Comparison of ENCODE assay signal across 35 cellular contexts in the genomic region with DNA sequence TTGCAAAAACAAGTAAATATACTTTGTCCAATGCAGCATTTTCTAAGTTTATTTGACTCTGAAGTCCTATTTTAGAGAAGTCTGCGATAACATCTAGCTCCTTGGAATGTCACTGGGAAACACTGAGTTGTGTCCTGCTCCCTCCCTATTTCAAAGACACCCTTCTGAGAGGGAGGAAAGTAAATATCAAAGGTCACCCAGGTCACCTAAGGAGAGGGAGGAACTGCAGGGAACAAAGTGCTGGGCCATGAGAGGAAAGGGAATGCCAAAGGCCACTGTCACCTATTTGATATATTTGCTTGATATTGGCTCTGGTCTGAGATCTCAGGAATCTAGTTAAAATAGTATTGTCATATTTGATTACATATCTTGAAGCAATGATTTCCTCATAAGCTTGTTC.
"Had no signal": no experiment of that assay in that cellular context is flagged by ENCODE, and none has a peak within 500 bp of the region (broad histone marks: within the 10 kb centered on the region; RNA-seq: fewer than 3 reads in every experiment).

No MANE protein-coding gene starts in this region.

- H3K27me3 ChIP-seq: ascending aorta, dorsolateral prefrontal cortex, gastroesophageal sphincter, pancreas, sigmoid colon, vagina had no signal

- H3K27ac Mint-ChIP-seq: activated CD4-positive, alpha-beta memory T cell treated with anti-CD3 and anti-CD28 coated beads, Interleukin-2, amount 10 ng/mL, durations not matched to agents 7 days and 5 days; activated CD4-positive, alpha-beta T cell treated with anti-CD3 and anti-CD28 coated beads, Interleukin-2, amount 10 ng/mL, durations not matched to agents 7 days and 5 days; activated naive CD4-positive, alpha-beta T cell treated with anti-CD3 and anti-CD28 coated beads, Interleukin-2, amount 10 ng/mL, durations not matched to agents 7 days and 5 days; activated naive CD8-positive, alpha-beta T cell treated with anti-CD3 and anti-CD28 coated beads, Interleukin-2, amount 10 ng/mL, durations not matched to agents 7 days and 5 days; activated T-cell treated with anti-CD3 and anti-CD28 coated beads, Interleukin-2, amount 50 U/mL, for 24 hours; effector memory CD8-positive, alpha-beta T cell; nephron; stimulated activated memory B cell treated with anti-CD40 and anti-IgM and Interleukin-4, amounts not matched to agents 10 μg/mL and 1 μg/mL and 100 μg/mL, for 72 hours; stimulated activated naive CD8-positive, alpha-beta T cell treated with anti-CD3 and anti-CD28 coated beads, Interleukin-15, amount 100 ng/mL, for 72 hours; T-helper 2 cell treated with Interferon-gamma antibody and Interleukin-4, amounts not matched to agents 5 μg/mL and 100 μg/mL, for 36 hours; type B pancreatic cell had no signal

- H3K4me2 ChIP-seq: smooth muscle cell had no signal

- H3K9me3 Mint-ChIP-seq: activated CD4-positive, alpha-beta memory T cell treated with anti-CD3 and anti-CD28 coated beads, Interleukin-2, amount 10 ng/mL, durations not matched to agents 7 days and 5 days; activated CD4-positive, alpha-beta T cell treated with anti-CD3 and anti-CD28 coated beads, Interleukin-2, amount 10 ng/mL, durations not matched to agents 7 days and 5 days; activated naive CD4-positive, alpha-beta T cell treated with anti-CD3 and anti-CD28 coated beads, Interleukin-2, amount 10 ng/mL, durations not matched to agents 7 days and 5 days; activated T-cell treated with anti-CD3 and anti-CD28 coated beads, Interleukin-2, amount 50 U/mL, for 24 hours; nephron; T-helper 2 cell treated with Interferon-gamma antibody and Interleukin-4, amounts not matched to agents 5 μg/mL and 100 μg/mL, for 36 hours; type B pancreatic cell had no signal

- DNase-seq: activated CD4-positive, alpha-beta memory T cell treated with anti-CD3 and anti-CD28 coated beads, Interleukin-2, amount 10 ng/mL, durations not matched to agents 7 days and 5 days; activated CD4-positive, alpha-beta T cell treated with anti-CD3 and anti-CD28 coated beads for 1 hour; activated CD4-positive, alpha-beta T cell treated with anti-CD3 and anti-CD28 coated beads, Interleukin-2, amount 10 ng/mL, durations not matched to agents 7 days and 5 days; activated CD8-positive, alpha-beta memory T cell treated with anti-CD3 and anti-CD28 coated beads, Interleukin-2, amount 50 U/mL, for 48 hours; activated gamma-delta T cell; activated naive CD4-positive, alpha-beta T cell treated with anti-CD3 and anti-CD28 coated beads, Interleukin-2, amount 10 ng/mL, durations not matched to agents 7 days and 5 days; activated naive CD8-positive, alpha-beta T cell treated with anti-CD3 and anti-CD28 coated beads, Interleukin-2, amount 10 ng/mL, durations not matched to agents 7 days and 5 days; activated T-cell treated with anti-CD3 and anti-CD28 coated beads, Interleukin-2, amount 50 U/mL, for 24 hours; dorsolateral prefrontal cortex; effector memory CD8-positive, alpha-beta T cell; erythroblast; hypothalamus; mammary epithelial cell; pancreas; psoas muscle; sigmoid colon; stimulated activated CD4-positive, alpha-beta T cell treated with anti-CD3 and anti-CD28 coated beads, Interleukin-1b, Interleukin-23, amount 100 ng/mL, for 48 hours; stimulated activated CD4-positive, alpha-beta T cell treated with anti-CD3 and anti-CD28 coated beads, Interleukin-4, amount 100 ng/mL, for 4 hours; stimulated activated CD8-positive, alpha-beta memory T cell treated with anti-CD3 and anti-CD28 coated beads, Interleukin-4, amount 100 ng/mL, for 48 hours; stimulated activated naive CD8-positive, alpha-beta T cell treated with anti-CD3 and anti-CD28 coated beads, Interleukin-15, amount 100 ng/mL, for 72 hours; substantia nigra; T-helper 1 cell; WERI-Rb-1 had no signal

- H3K4me1 ChIP-seq: ascending aorta, gastroesophageal sphincter, pancreas, psoas muscle, sigmoid colon, vagina had no signal

- H3K27ac ChIP-seq: ascending aorta, coronary artery, gastroesophageal sphincter, pancreas, psoas muscle, sigmoid colon, vagina, WERI-Rb-1 had no signal

- H3K9me3 ChIP-seq: ascending aorta, gastroesophageal sphincter, pancreas, psoas muscle, sigmoid colon, vagina had no signal

- H3K36me3 Mint-ChIP-seq: activated naive CD4-positive, alpha-beta T cell treated with anti-CD3 and anti-CD28 coated beads, Interleukin-2, amount 10 ng/mL, durations not matched to agents 7 days and 5 days; activated naive CD8-positive, alpha-beta T cell treated with anti-CD3 and anti-CD28 coated beads, Interleukin-2, amount 10 ng/mL, durations not matched to agents 7 days and 5 days; stimulated activated memory B cell treated with anti-CD40 and anti-IgM and Interleukin-4, amounts not matched to agents 10 μg/mL and 1 μg/mL and 100 μg/mL, for 72 hours had no signal

- H3K4me3 Mint-ChIP-seq: activated CD4-positive, alpha-beta memory T cell treated with anti-CD3 and anti-CD28 coated beads, Interleukin-2, amount 10 ng/mL, durations not matched to agents 7 days and 5 days; activated CD4-positive, alpha-beta T cell treated with anti-CD3 and anti-CD28 coated beads, Interleukin-2, amount 10 ng/mL, durations not matched to agents 7 days and 5 days; activated naive CD4-positive, alpha-beta T cell treated with anti-CD3 and anti-CD28 coated beads, Interleukin-2, amount 10 ng/mL, durations not matched to agents 7 days and 5 days; activated naive CD8-positive, alpha-beta T cell treated with anti-CD3 and anti-CD28 coated beads, Interleukin-2, amount 10 ng/mL, durations not matched to agents 7 days and 5 days; activated T-cell treated with anti-CD3 and anti-CD28 coated beads, Interleukin-2, amount 50 U/mL, for 24 hours; brain; effector memory CD8-positive, alpha-beta T cell; nephron; stimulated activated memory B cell treated with anti-CD40 and anti-IgM and Interleukin-4, amounts not matched to agents 10 μg/mL and 1 μg/mL and 100 μg/mL, for 72 hours; stimulated activated naive CD8-positive, alpha-beta T cell treated with anti-CD3 and anti-CD28 coated beads, Interleukin-15, amount 100 ng/mL, for 72 hours; T-helper 2 cell treated with Interferon-gamma antibody and Interleukin-4, amounts not matched to agents 5 μg/mL and 100 μg/mL, for 36 hours; type B pancreatic cell had no signal

- H3K4me1 Mint-ChIP-seq: activated CD4-positive, alpha-beta memory T cell treated with anti-CD3 and anti-CD28 coated beads, Interleukin-2, amount 10 ng/mL, durations not matched to agents 7 days and 5 days; activated CD4-positive, alpha-beta T cell treated with anti-CD3 and anti-CD28 coated beads, Interleukin-2, amount 10 ng/mL, durations not matched to agents 7 days and 5 days; activated naive CD4-positive, alpha-beta T cell treated with anti-CD3 and anti-CD28 coated beads, Interleukin-2, amount 10 ng/mL, durations not matched to agents 7 days and 5 days; activated naive CD8-positive, alpha-beta T cell treated with anti-CD3 and anti-CD28 coated beads, Interleukin-2, amount 10 ng/mL, durations not matched to agents 7 days and 5 days; nephron; stimulated activated memory B cell treated with anti-CD40 and anti-IgM and Interleukin-4, amounts not matched to agents 10 μg/mL and 1 μg/mL and 100 μg/mL, for 72 hours; stimulated activated naive CD8-positive, alpha-beta T cell treated with anti-CD3 and anti-CD28 coated beads, Interleukin-15, amount 100 ng/mL, for 72 hours had no signal

- H3K36me3 ChIP-seq: ascending aorta, gastroesophageal sphincter, pancreas, sigmoid colon, vagina, WERI-Rb-1 had no signal

- H3K4me3 ChIP-seq: ascending aorta, coronary artery, dorsolateral prefrontal cortex, gastroesophageal sphincter, pancreas, psoas muscle, sigmoid colon, smooth muscle cell, vagina had no signal

- ATAC-seq: effector memory CD8-positive, alpha-beta T cell; gastroesophageal sphincter; pancreas; psoas muscle; stimulated activated memory B cell treated with anti-CD40 and anti-IgM and Interleukin-4, amounts not matched to agents 10 μg/mL and 1 μg/mL and 100 μg/mL, for 72 hours; stimulated activated naive CD8-positive, alpha-beta T cell treated with anti-CD3 and anti-CD28 coated beads, Interleukin-15, amount 100 ng/mL, for 72 hours had no signal

- FAIRE-seq: islet of Langerhans, pancreas, TTC549 had no signal

- H3K27me3 Mint-ChIP-seq: activated CD4-positive, alpha-beta memory T cell treated with anti-CD3 and anti-CD28 coated beads, Interleukin-2, amount 10 ng/mL, durations not matched to agents 7 days and 5 days; activated CD4-positive, alpha-beta T cell treated with anti-CD3 and anti-CD28 coated beads, Interleukin-2, amount 10 ng/mL, durations not matched to agents 7 days and 5 days; activated naive CD4-positive, alpha-beta T cell treated with anti-CD3 and anti-CD28 coated beads, Interleukin-2, amount 10 ng/mL, durations not matched to agents 7 days and 5 days; activated naive CD8-positive, alpha-beta T cell treated with anti-CD3 and anti-CD28 coated beads, Interleukin-2, amount 10 ng/mL, durations not matched to agents 7 days and 5 days; activated T-cell treated with anti-CD3 and anti-CD28 coated beads, Interleukin-2, amount 50 U/mL, for 24 hours; brain; effector memory CD8-positive, alpha-beta T cell; stimulated activated memory B cell treated with anti-CD40 and anti-IgM and Interleukin-4, amounts not matched to agents 10 μg/mL and 1 μg/mL and 100 μg/mL, for 72 hours; stimulated activated naive CD8-positive, alpha-beta T cell treated with anti-CD3 and anti-CD28 coated beads, Interleukin-15, amount 100 ng/mL, for 72 hours; type B pancreatic cell had no signal
